ENCODE assay signal across 9 cellular contexts in genomic region chr2:27051902-27052645, GRCh38. TPM values are rescaled to one million over a fixed set of nuclear protein-coding genes. Genes with fewer than 3 reads are reported as not detected.
A peak's percentile ranks its signal among the peaks of the same experiment; 100 is the strongest.
DNase-seq lines count a peak whose midpoint lies in the region; ATAC-seq, FAIRE-seq and TF ChIP-seq lines count a peak whose summit lies in the region.
"Had no signal": no experiment of that assay in that cellular context is flagged by ENCODE, and none has a peak within 500 bp of the region (broad histone marks: within the 10 kb centered on the region; RNA-seq: fewer than 3 reads in every experiment).

No MANE protein-coding gene starts in this region.

- peak overlapping the region; percentile 97 for H3K4me2 ChIP-seq in OCI-LY1 (ENCODE audit: low read length)
- H3K4me2 ChIP-seq in HepG2 (ENCODE audit: low read depth, low read length): peak overlapping the region; percentile 81

- FAIRE-seq in HepG2 (lab: Jason Lieb, UNC): peak; percentile 51
- FAIRE-seq in urothelium cell line (lab: Jason Lieb, UNC): no peak
- FAIRE-seq: A204.1 had no signal

- DNase-seq in DMS 273 (lab: John Stamatoyannopoulos, UW; ENCODE audit: unreplicated experiment) (peak; percentile 37), DMS 273 treated with DMSO at 0.1 percent for 48 hours (lab: John Stamatoyannopoulos, UW) (no peak), cerebellum (ENCODE audit: low spot score) (peak; percentile 15), HepG2 (ENCODE audit: low spot score) (no peak), urothelium cell line (ENCODE audit: low spot score) (no peak)
- DNase-seq in NK-92 treated with Interleukin-12 subunit alpha and Interleukin-12 subunit beta, amount 100 ng/mL, for 24 hours (lab: John Stamatoyannopoulos, UW): no peak

- H3K36me3 ChIP-seq in OCI-LY1 (ENCODE audit: insufficient read depth, low read length) (peaks cover 37% of the 10 kb centered on the region), HepG2 (replicated peaks in 1 of 2; ENCODE audit: control insufficient read depth in 1 of 2, insufficient read depth in 2 of 2, low read length in 2 of 2) (peaks cover 9 to 42% of the 10 kb centered on the region in 2 experiments)

- no peaks in the 10 kb centered on the region for H3K9me2 ChIP-seq in OCI-LY1 (ENCODE audit: low read depth, low read length)

- H3K9ac ChIP-seq in OCI-LY1 (ENCODE audit: low read length): peak overlapping the region; percentile 93
- H3K9ac ChIP-seq in HepG2 (ENCODE audit: insufficient read depth, low read depth, low read length): peak overlapping the region; percentile 77

- peaks cover 17% of the 10 kb centered on the region for H3K4me1 ChIP-seq in OCI-LY1 (ENCODE audit: insufficient read depth, low read length, severe bottlenecking)
- H3K4me1 ChIP-seq in HepG2 (ENCODE audit: insufficient read depth, low read length): peaks cover 24% of the 10 kb centered on the region

- in situ Hi-C loops in HepG2 (cut with HindIII; ENCODE audit: extremely low pct_ligation_motif_present, low pct_unique_long_range_greater_than_20kb): no loop called here

- H3K27me3 ChIP-seq in OCI-LY1 (ENCODE audit: insufficient read depth, low read length): no peaks in the 10 kb centered on the region
- no peaks in the 10 kb centered on the region; a peak in 1 of 5 replicates for H3K27me3 ChIP-seq in HepG2 (ENCODE audit: control insufficient read depth in 1 of 2, insufficient read depth in 2 of 2, low read length in 2 of 2)

- H3K27ac ChIP-seq in OCI-LY1 (ENCODE audit: low read depth, low read length, poor library complexity, severe bottlenecking) (peak overlapping the region; percentile 12), HepG2 (ENCODE audit: extremely low read length, insufficient read depth, low read length) (peak overlapping the region; percentile 4), temporal lobe (ENCODE audit: low read depth, low read length) (peak overlapping the region; percentile 95)

- H3K9me3 ChIP-seq in OCI-LY1 (ENCODE audit: low read length) (no peaks in the 10 kb centered on the region), HepG2 (ENCODE audit: low read length) (no peaks in the 10 kb centered on the region)

- no peaks in the 10 kb centered on the region for H4K20me1 ChIP-seq in OCI-LY1 (ENCODE audit: insufficient read depth, low read length)
- peaks cover 3% of the 10 kb centered on the region; the same call in 1 of the 2 replicates for H4K20me1 ChIP-seq in HepG2 (ENCODE audit: insufficient read depth, low read length)

- TF ChIP-seq CTCF in OCI-LY1 (IDR thresholded peaks at IDR 0.05; ENCODE audit: low read length): no peak
- TF ChIP-seq CTCF in HepG2 (CRISPR knock-in tag; IDR thresholded peaks at IDR 0.05): no peak

- H3K79me2 ChIP-seq in OCI-LY1 (ENCODE audit: insufficient read depth, low read length) (no peaks in the 10 kb centered on the region), HepG2 (ENCODE audit: insufficient read depth, low read length) (peaks cover 8% of the 10 kb centered on the region)

- 0 out of 2 replicates have a peak, but pooled peaks have one; percentile 7 for TF ChIP-seq RAD21 in HepG2 (CRISPR knock-in tag; IDR thresholded peaks at IDR 0.05)

- TF ChIP-seq POLR2A in HepG2 (IDR thresholded peaks at IDR 0.05; ENCODE audit: insufficient read depth in 1 of 2, low read depth in 2 of 2, low read length in 2 of 2): 0 out of 4 replicates have a peak, but pooled peaks have one; percentile 5 to 35

- H3K4me3 ChIP-seq in OCI-LY1 (ENCODE audit: low read depth, low read length, poor library complexity, severe bottlenecking) (peak overlapping the region; percentile 98), HepG2 (replicated peaks in 1 of 3; ENCODE audit: insufficient read depth in 1 of 3, low read depth in 2 of 3, low read length in 3 of 3) (peak overlapping the region; percentile 86 to 97 (median 91))

- 9% methylated on average over 15 of the region's 24 CpGs for WGBS in HepG2 (ENCODE audit: low lambda C conversion rate)

- no peak for TF ChIP-seq EP300 in HepG2 (IDR thresholded peaks at IDR 0.05; ENCODE audit: low read depth in 2 of 2, low read length in 2 of 2)
- TF ChIP-seq EP300 in HepG2 (CRISPR knock-in tag; IDR thresholded peaks at IDR 0.05; ENCODE audit: borderline replicate concordance): no peak

- POLR2A ChIA-PET in HepG2 (lab: Yijun Ruan, JAX): interaction anchor here (0.9 to 6.4 kb wide), 17 partner anchors 10 to 318 kb away, joined by 3 to 100 read pairs (median 15); partner anchors contain the start of genes ATRAID, EIF2B4, EMILIN1 and GTF3C2

- BruUV-seq in HepG2 (replicated peaks; lab: Mats Ljungman, UMichigan): no TSS peak

- intact Hi-C loops in HepG2 (cut with micrococcal nuclease; ENCODE audit: unreplicated experiment): loop anchor here (1.0 to 2.0 kb wide), 2 partner anchors 19 to 27 kb away; partner anchors contain the start of genes EMILIN1 and OST4

- CTCF ChIA-PET in HepG2 (lab: Yijun Ruan, JAX; ENCODE audit: low intra/inter-chr PET ratio, low total read pairs): no interaction called here

- H3F3A ChIP-seq in OCI-LY1 (ENCODE audit: insufficient read depth, low read length): no peaks in the 10 kb centered on the region

- ATAC-seq in HepG2: peak; percentile 11

- H2AFZ ChIP-seq in OCI-LY1 (ENCODE audit: low read length): no peak overlapping the region
- no peak overlapping the region for H2AFZ ChIP-seq in HepG2 (ENCODE audit: low read length)

RNA-seq across cellular contexts. Expression of gene AGBL5, which starts 0.6 kb away (rescaled TPM):
- total RNA-seq in cerebellum (20.1 TPM), HepG2 (2016; rRNA removed; fragmentation: Illumina TruSeq; extraction: Trizol) (48.6 and 55.9 TPM in 2 replicates), temporal lobe (10.8 TPM)
- 148 and 152 TPM in 2 replicates for total RNA-seq in HepG2 (2016; cell fraction: cytosol; rRNA removed; fragmentation: Illumina TruSeq; extraction: Trizol; ENCODE audit: low read depth)
- 39.9 and 57.5 TPM in 2 replicates for total RNA-seq in HepG2 (2016; cell fraction: insoluble cytoplasmic fraction; rRNA removed; fragmentation: Illumina TruSeq; extraction: Trizol)
- total RNA-seq in HepG2 (2016; cell fraction: membrane; rRNA removed; fragmentation: Illumina TruSeq; extraction: Trizol): 249 and 253 TPM in 2 replicates
- total RNA-seq in HepG2 (2016; cell fraction: nucleus; rRNA removed; fragmentation: Illumina TruSeq; extraction: Trizol): 22.8 and 23.0 TPM in 2 replicates
- polyA plus RNA-seq in HepG2 (2011; rRNA removed): 63.6 and 73.3 TPM in 2 replicates
- 65.6 and 84.8 TPM in 2 replicates for polyA plus RNA-seq in HepG2 (2011; cell fraction: cytosol; rRNA removed)
- polyA plus RNA-seq in HepG2 (2011; cell fraction: nucleus; rRNA removed): 45.3 and 47.1 TPM in 2 replicates
- 36.8 and 51.0 TPM in 2 replicates for polyA plus RNA-seq in HepG2 (2012)
- polyA plus RNA-seq in HepG2 (2016; cell fraction: cytosol; fragmentation: Illumina TruSeq; extraction: Trizol; ENCODE audit: low read depth): 247 and 251 TPM in 2 replicates
- 54.3 and 66.5 TPM in 2 replicates for polyA plus RNA-seq in HepG2 (2016; cell fraction: insoluble cytoplasmic fraction; fragmentation: Illumina TruSeq; extraction: Trizol; ENCODE audit: low read depth)
- polyA plus RNA-seq in HepG2 (2016; cell fraction: membrane; fragmentation: Illumina TruSeq; extraction: Trizol; ENCODE audit: low read depth): 277 and 306 TPM in 2 replicates
- polyA plus RNA-seq in HepG2 (2016; cell fraction: nucleus; fragmentation: Illumina TruSeq; extraction: Trizol; ENCODE audit: insufficient read depth, low read depth): 44.5 and 47.6 TPM in 2 replicates
- 109 and 147 TPM in 2 replicates for polyA minus RNA-seq in HepG2 (2011; rRNA and poly(A)+ RNA removed; ENCODE audit: low replicate concordance)
- 32.5 and 36.6 TPM in 2 replicates for polyA minus RNA-seq in HepG2 (2011; cell fraction: cytosol; rRNA and poly(A)+ RNA removed)
- 26.1 and 37.3 TPM in 2 replicates for polyA minus RNA-seq in HepG2 (2011; cell fraction: nucleus; rRNA and poly(A)+ RNA removed)

RNA-seq across cellular contexts. Expression of gene TMEM214, which starts 19.3 kb away (rescaled TPM):
- total RNA-seq in cerebellum: 18.8 TPM
- total RNA-seq in HepG2 (2016; rRNA removed; fragmentation: Illumina TruSeq; extraction: Trizol): 28.0 and 58.3 TPM in 2 replicates
- total RNA-seq in HepG2 (2016; cell fraction: cytosol; rRNA removed; fragmentation: Illumina TruSeq; extraction: Trizol; ENCODE audit: low read depth): 13.7 and 15.2 TPM in 2 replicates
- 22.8 and 61.4 TPM in 2 replicates for total RNA-seq in HepG2 (2016; cell fraction: insoluble cytoplasmic fraction; rRNA removed; fragmentation: Illumina TruSeq; extraction: Trizol)
- total RNA-seq in HepG2 (2016; cell fraction: membrane; rRNA removed; fragmentation: Illumina TruSeq; extraction: Trizol): 24.2 and 24.6 TPM in 2 replicates
- total RNA-seq in HepG2 (2016; cell fraction: nucleus; rRNA removed; fragmentation: Illumina TruSeq; extraction: Trizol): 65.4 and 81.2 TPM in 2 replicates
- 132 and 137 TPM in 2 replicates for polyA plus RNA-seq in HepG2 (2011; rRNA removed)
- polyA plus RNA-seq in HepG2 (2011; cell fraction: cytosol; rRNA removed): 96.3 and 120 TPM in 2 replicates
- polyA plus RNA-seq in HepG2 (2011; cell fraction: nucleus; rRNA removed): 355 and 421 TPM in 2 replicates
- 76.8 and 81.7 TPM in 2 replicates for polyA plus RNA-seq in HepG2 (2012)
- 15.5 and 16.9 TPM in 2 replicates for polyA plus RNA-seq in HepG2 (2016; cell fraction: cytosol; fragmentation: Illumina TruSeq; extraction: Trizol; ENCODE audit: low read depth)
- 43.0 and 58.5 TPM in 2 replicates for polyA plus RNA-seq in HepG2 (2016; cell fraction: insoluble cytoplasmic fraction; fragmentation: Illumina TruSeq; extraction: Trizol; ENCODE audit: low read depth)
- polyA plus RNA-seq in HepG2 (2016; cell fraction: membrane; fragmentation: Illumina TruSeq; extraction: Trizol; ENCODE audit: low read depth): 30.0 and 37.0 TPM in 2 replicates
- polyA plus RNA-seq in HepG2 (2016; cell fraction: nucleus; fragmentation: Illumina TruSeq; extraction: Trizol; ENCODE audit: insufficient read depth, low read depth): 188 and 192 TPM in 2 replicates
- polyA minus RNA-seq in HepG2 (2011; rRNA and poly(A)+ RNA removed; ENCODE audit: low replicate concordance): 248 and 683 TPM in 2 replicates
- polyA minus RNA-seq in HepG2 (2011; cell fraction: cytosol; rRNA and poly(A)+ RNA removed): 150 and 151 TPM in 2 replicates
- polyA minus RNA-seq in HepG2 (2011; cell fraction: nucleus; rRNA and poly(A)+ RNA removed): 219 and 243 TPM in 2 replicates
- 6.9 TPM for total RNA-seq in temporal lobe

RNA-seq across cellular contexts. Expression of gene OST4, which starts 19.4 kb away (rescaled TPM):
- total RNA-seq in cerebellum (118 TPM), HepG2 (2016; rRNA removed; fragmentation: Illumina TruSeq; extraction: Trizol) (498 and 508 TPM in 2 replicates), temporal lobe (132 TPM)
- 947 and 1,365 TPM in 2 replicates for total RNA-seq in HepG2 (2016; cell fraction: cytosol; rRNA removed; fragmentation: Illumina TruSeq; extraction: Trizol; ENCODE audit: low read depth)
- 496 and 506 TPM in 2 replicates for total RNA-seq in HepG2 (2016; cell fraction: insoluble cytoplasmic fraction; rRNA removed; fragmentation: Illumina TruSeq; extraction: Trizol)
- 928 and 1,097 TPM in 2 replicates for total RNA-seq in HepG2 (2016; cell fraction: membrane; rRNA removed; fragmentation: Illumina TruSeq; extraction: Trizol)
- 200 and 226 TPM in 2 replicates for total RNA-seq in HepG2 (2016; cell fraction: nucleus; rRNA removed; fragmentation: Illumina TruSeq; extraction: Trizol)
- polyA plus RNA-seq in HepG2 (2011; rRNA removed): 491 and 584 TPM in 2 replicates
- 627 and 1,057 TPM in 2 replicates for polyA plus RNA-seq in HepG2 (2011; cell fraction: cytosol; rRNA removed)
- 336 and 383 TPM in 2 replicates for polyA plus RNA-seq in HepG2 (2011; cell fraction: nucleus; rRNA removed)
- 371 and 440 TPM in 2 replicates for polyA plus RNA-seq in HepG2 (2012)
- 1,401 and 1,836 TPM in 2 replicates for polyA plus RNA-seq in HepG2 (2016; cell fraction: cytosol; fragmentation: Illumina TruSeq; extraction: Trizol; ENCODE audit: low read depth)
- 640 and 680 TPM in 2 replicates for polyA plus RNA-seq in HepG2 (2016; cell fraction: insoluble cytoplasmic fraction; fragmentation: Illumina TruSeq; extraction: Trizol; ENCODE audit: low read depth)
- polyA plus RNA-seq in HepG2 (2016; cell fraction: membrane; fragmentation: Illumina TruSeq; extraction: Trizol; ENCODE audit: low read depth): 1,282 and 1,407 TPM in 2 replicates
- polyA plus RNA-seq in HepG2 (2016; cell fraction: nucleus; fragmentation: Illumina TruSeq; extraction: Trizol; ENCODE audit: insufficient read depth, low read depth): 415 and 448 TPM in 2 replicates
- 310 and 535 TPM in 2 replicates for polyA minus RNA-seq in HepG2 (2011; rRNA and poly(A)+ RNA removed; ENCODE audit: low replicate concordance)
- 514 and 560 TPM in 2 replicates for polyA minus RNA-seq in HepG2 (2011; cell fraction: cytosol; rRNA and poly(A)+ RNA removed)
- polyA minus RNA-seq in HepG2 (2011; cell fraction: nucleus; rRNA and poly(A)+ RNA removed): 136 and 144 TPM in 2 replicates

RNA-seq across cellular contexts. Expression of gene EMILIN1, which starts 26.3 kb away (rescaled TPM):
- 2.4 TPM for total RNA-seq in cerebellum
- total RNA-seq in HepG2 (2016; rRNA removed; fragmentation: Illumina TruSeq; extraction: Trizol): 4.0 and 9.7 TPM in 2 replicates
- 0.53 and 0.61 TPM in 2 replicates for total RNA-seq in HepG2 (2016; cell fraction: cytosol; rRNA removed; fragmentation: Illumina TruSeq; extraction: Trizol; ENCODE audit: low read depth)
- 4.1 and 12.5 TPM in 2 replicates for total RNA-seq in HepG2 (2016; cell fraction: insoluble cytoplasmic fraction; rRNA removed; fragmentation: Illumina TruSeq; extraction: Trizol)
- total RNA-seq in HepG2 (2016; cell fraction: membrane; rRNA removed; fragmentation: Illumina TruSeq; extraction: Trizol): 1.4 TPM in 2 replicates
- 8.7 and 9.5 TPM in 2 replicates for total RNA-seq in HepG2 (2016; cell fraction: nucleus; rRNA removed; fragmentation: Illumina TruSeq; extraction: Trizol)
- 8.1 and 13.1 TPM in 2 replicates for polyA plus RNA-seq in HepG2 (2011; rRNA removed)
- polyA plus RNA-seq in HepG2 (2011; cell fraction: cytosol; rRNA removed): 9.7 and 19.1 TPM in 2 replicates
- 30.1 and 34.4 TPM in 2 replicates for polyA plus RNA-seq in HepG2 (2011; cell fraction: nucleus; rRNA removed)
- polyA plus RNA-seq in HepG2 (2012): 8.6 and 10.0 TPM in 2 replicates
- polyA plus RNA-seq in HepG2 (2016; cell fraction: cytosol; fragmentation: Illumina TruSeq; extraction: Trizol; ENCODE audit: low read depth): 0.42 and 0.58 TPM in 2 replicates
- polyA plus RNA-seq in HepG2 (2016; cell fraction: insoluble cytoplasmic fraction; fragmentation: Illumina TruSeq; extraction: Trizol; ENCODE audit: low read depth): 2.8 and 3.2 TPM in 2 replicates
- 0.45 and 1.0 TPM in 2 replicates for polyA plus RNA-seq in HepG2 (2016; cell fraction: membrane; fragmentation: Illumina TruSeq; extraction: Trizol; ENCODE audit: low read depth)
- polyA plus RNA-seq in HepG2 (2016; cell fraction: nucleus; fragmentation: Illumina TruSeq; extraction: Trizol; ENCODE audit: insufficient read depth, low read depth): 14.3 and 15.9 TPM in 2 replicates
- polyA minus RNA-seq in HepG2 (2011; rRNA and poly(A)+ RNA removed; ENCODE audit: low replicate concordance): 0.54 and 19.1 TPM in 2 replicates
- polyA minus RNA-seq in HepG2 (2011; cell fraction: cytosol; rRNA and poly(A)+ RNA removed): 13.6 and 17.2 TPM in 2 replicates
- 4.8 and 5.6 TPM in 2 replicates for polyA minus RNA-seq in HepG2 (2011; cell fraction: nucleus; rRNA and poly(A)+ RNA removed)
- 3.7 TPM for total RNA-seq in temporal lobe

RNA-seq across cellular contexts. Expression of gene KHK, which starts 34.5 kb away (rescaled TPM):
- total RNA-seq in cerebellum (3.6 TPM), HepG2 (2016; rRNA removed; fragmentation: Illumina TruSeq; extraction: Trizol) (29.9 and 40.9 TPM in 2 replicates), temporal lobe (5.9 TPM)
- total RNA-seq in HepG2 (2016; cell fraction: cytosol; rRNA removed; fragmentation: Illumina TruSeq; extraction: Trizol; ENCODE audit: low read depth): 8.1 and 9.7 TPM in 2 replicates
- total RNA-seq in HepG2 (2016; cell fraction: insoluble cytoplasmic fraction; rRNA removed; fragmentation: Illumina TruSeq; extraction: Trizol): 31.6 and 41.5 TPM in 2 replicates
- 15.4 and 18.4 TPM in 2 replicates for total RNA-seq in HepG2 (2016; cell fraction: membrane; rRNA removed; fragmentation: Illumina TruSeq; extraction: Trizol)
- total RNA-seq in HepG2 (2016; cell fraction: nucleus; rRNA removed; fragmentation: Illumina TruSeq; extraction: Trizol): 34.9 and 38.4 TPM in 2 replicates
- polyA plus RNA-seq in HepG2 (2011; rRNA removed): 99.2 and 139 TPM in 2 replicates
- polyA plus RNA-seq in HepG2 (2011; cell fraction: cytosol; rRNA removed): 93.9 and 100.0 TPM in 2 replicates
- polyA plus RNA-seq in HepG2 (2011; cell fraction: nucleus; rRNA removed): 195 and 260 TPM in 2 replicates
- 128 and 136 TPM in 2 replicates for polyA plus RNA-seq in HepG2 (2012)
- 12.3 and 15.8 TPM in 2 replicates for polyA plus RNA-seq in HepG2 (2016; cell fraction: cytosol; fragmentation: Illumina TruSeq; extraction: Trizol; ENCODE audit: low read depth)
- 39.2 and 45.9 TPM in 2 replicates for polyA plus RNA-seq in HepG2 (2016; cell fraction: insoluble cytoplasmic fraction; fragmentation: Illumina TruSeq; extraction: Trizol; ENCODE audit: low read depth)
- 14.9 and 20.8 TPM in 2 replicates for polyA plus RNA-seq in HepG2 (2016; cell fraction: membrane; fragmentation: Illumina TruSeq; extraction: Trizol; ENCODE audit: low read depth)
- polyA plus RNA-seq in HepG2 (2016; cell fraction: nucleus; fragmentation: Illumina TruSeq; extraction: Trizol; ENCODE audit: insufficient read depth, low read depth): 94.3 and 95.6 TPM in 2 replicates
- polyA minus RNA-seq in HepG2 (2011; rRNA and poly(A)+ RNA removed; ENCODE audit: low replicate concordance): 6.9 and 106 TPM in 2 replicates
- 29.4 and 50.9 TPM in 2 replicates for polyA minus RNA-seq in HepG2 (2011; cell fraction: cytosol; rRNA and poly(A)+ RNA removed)
- 51.5 and 66.5 TPM in 2 replicates for polyA minus RNA-seq in HepG2 (2011; cell fraction: nucleus; rRNA and poly(A)+ RNA removed)

Comparison
In these comparisons a context has a peak if more than half of its experiments do, and no peak if none do; other contexts are left out.
1. DNase-seq: peak in DMS 273 (single experiment) and cerebellum (single experiment); none in DMS 273 treated with DMSO at 0.1 percent for 48 hours (single experiment), HepG2 (single experiment), urothelium cell line (single experiment) and NK-92 treated with Interleukin-12 subunit alpha and Interleukin-12 subunit beta, amount 100 ng/mL, for 24 hours (single experiment).
2. H3K27ac ChIP-seq: peak in every context shown above with its lines; median percentile 95 in temporal lobe; 12 in OCI-LY1; 4 in HepG2.